ENCODE assay signal across 26 cellular contexts in genomic region chr19:33477781-33478180, GRCh38. TPM values are rescaled to one million over a fixed set of nuclear protein-coding genes. Genes with fewer than 3 reads are reported as not detected.
DNase-seq lines count a peak whose midpoint lies in the region; ATAC-seq, FAIRE-seq and TF ChIP-seq lines count a peak whose summit lies in the region.
"Had no signal": no experiment of that assay in that cellular context is flagged by ENCODE, and none has a peak within 500 bp of the region (broad histone marks: within the 10 kb centered on the region; RNA-seq: fewer than 3 reads in every experiment).

No MANE protein-coding gene starts in this region.

- no peak for TF ChIP-seq CTCF in A549 (IDR thresholded peaks at IDR 0.05)
- TF ChIP-seq CTCF in PC-3 (conservative IDR thresholded peaks at IDR 0.05; ENCODE audit: low read depth, low read length) = no peak

- H3K4me2 ChIP-seq in A549 (no peak overlapping the region), PC-3 (ENCODE audit: low read length) (no peak overlapping the region)
- H3K4me2 ChIP-seq: BLaER1 had no signal

- no peak overlapping the region for H2AFZ ChIP-seq in PC-3 (ENCODE audit: low read length)

- no peak for TF ChIP-seq RAD21 in A549 (conservative IDR thresholded peaks at IDR 0.05 in 1 of 2, IDR thresholded peaks at IDR 0.05 in 1 of 2)

- H3K27ac ChIP-seq in A549 = no peak overlapping the region
- H3K27ac ChIP-seq in PC-3 (ENCODE audit: low read length) = peak overlapping the region; percentile 71; the same call in 1 of the 2 replicates
- H3K27ac ChIP-seq: BLaER1, Peyer's patch, SK-N-MC had no signal

- 0 out of 3 replicates have a peak, but pooled peaks cover 5% of the 10 kb centered on the region for H3K4me1 ChIP-seq in A549
- H3K4me1 ChIP-seq in PC-3 (ENCODE audit: insufficient read depth, low read length) = peaks cover 18% of the 10 kb centered on the region
- H3K4me1 ChIP-seq: Peyer's patch had no signal

- WGBS in A549 (ENCODE audit: missing lambda C conversion rate) = 81% methylated on average over 10 of the region's 10 CpGs

- CTCF ChIA-PET in A549 (lab: Yijun Ruan, JAX) (interaction anchor here (0.6 to 3.1 kb wide), 5 partner anchors 10 to 738 kb away, joined by 3 to 7 read pairs (median 4); no protein-coding TSS in a partner anchor), PC-3 (lab: Charles Lee) (no interaction called here)

- peak; percentile 92 for FAIRE-seq in A549 (lab: Jason Lieb, UNC)
- FAIRE-seq: G401.6, GM12878, H1 had no signal

- no peak for TF ChIP-seq POLR2A in A549 (IDR thresholded peaks at IDR 0.05; ENCODE audit: low read length)

- H3K9me2 ChIP-seq in PC-3 (replicated peaks; ENCODE audit: low read length) = no peaks in the 10 kb centered on the region

- H3K79me2 ChIP-seq in PC-3 (ENCODE audit: low read length) = no peaks in the 10 kb centered on the region

- H4K20me1 ChIP-seq in PC-3 (ENCODE audit: low read length) = no peaks in the 10 kb centered on the region
- H4K20me1 ChIP-seq: BLaER1 had no signal

- no peak overlapping the region for H3K9ac ChIP-seq in PC-3 (ENCODE audit: low read length)
- H3K9ac ChIP-seq: BLaER1 had no signal

- peaks cover 5% of the 10 kb centered on the region; the same call in 1 of the 2 replicates for H3K36me3 ChIP-seq in PC-3 (ENCODE audit: low read depth, low read length)

- no TSS peak for BruUV-seq in PC-3 (replicated peaks; lab: Mats Ljungman, UMichigan)

- no peaks in the 10 kb centered on the region for H3F3A ChIP-seq in PC-3 (ENCODE audit: low read length, unreplicated experiment)

- intact Hi-C loops in PC-3 (cut with micrococcal nuclease) = no loop called here

- no peaks in the 10 kb centered on the region for H3K27me3 ChIP-seq in PC-3 (ENCODE audit: low read length)
- H3K27me3 ChIP-seq: BLaER1, Peyer's patch had no signal

- DNase-seq in A549 (ENCODE audit: low read depth in 1 of 2, low spot score in 1 of 2) (no peak), PC-3 (peak; percentile 14), astrocyte of the hippocampus (ENCODE audit: low read depth, low spot score) (peak; percentile 84), islet precursor cell (peak; percentile 77), nucleus accumbens (lab: John Stamatoyannopoulos, UW) (no peak)
- DNase-seq: 8988T; CD4-positive, CD25-positive, alpha-beta regulatory T cell; DMS153; HCEC 1CT; KG1; MM.1S; NCI-H1417; NCI-H1694 treated with DMSO at 0.1 percent for 48 hours; NCI-H2081; NCI-H2227 treated with DMSO at 0.1 percent for 48 hours; NCI-H526 treated with DMSO at 0.1 percent for 48 hours; SHP77 treated with DMSO at 0.1 percent for 48 hours had no signal

- no peak for TF ChIP-seq EP300 in A549 (IDR thresholded peaks at IDR 0.05)

- ATAC-seq in A549 (no peak), PC-3 (no peak), HG02884 (IDR thresholded peaks at IDR 0.05; ENCODE audit: unreplicated experiment) (no peak), HG02610 (IDR thresholded peaks at IDR 0.05; ENCODE audit: unreplicated experiment) (no peak), GM18870 (IDR thresholded peaks at IDR 0.05; ENCODE audit: unreplicated experiment) (no peak)
- ATAC-seq: GM12878 had no signal

- H3K4me3 ChIP-seq in A549 = no peak overlapping the region
- H3K4me3 ChIP-seq in PC-3 (ENCODE audit: low read length) = no peak overlapping the region
- H3K4me3 ChIP-seq: BLaER1, GM12878, Peyer's patch, SK-N-MC had no signal

- H3K9me3 ChIP-seq in A549 (0 out of 3 replicates have a peak, but pooled peaks cover 5% of the 10 kb centered on the region), PC-3 (ENCODE audit: low read length) (no peaks in the 10 kb centered on the region)
- H3K9me3 ChIP-seq: Peyer's patch had no signal

- POLR2A ChIA-PET in A549 (lab: Yijun Ruan, JAX) = no interaction called here
- POLR2A ChIA-PET in PC-3 (lab: Charles Lee; ENCODE audit: unreplicated experiment) = interaction anchor here (0.6 kb wide), 1 partner anchor 46 kb away, joined by 3 read pairs; no protein-coding TSS in a partner anchor

TF ChIP-seq in A549, 52 proteins besides CTCF, POLR2A, EP300 and RAD21:
- TF ChIP-seq, protein P1, sequence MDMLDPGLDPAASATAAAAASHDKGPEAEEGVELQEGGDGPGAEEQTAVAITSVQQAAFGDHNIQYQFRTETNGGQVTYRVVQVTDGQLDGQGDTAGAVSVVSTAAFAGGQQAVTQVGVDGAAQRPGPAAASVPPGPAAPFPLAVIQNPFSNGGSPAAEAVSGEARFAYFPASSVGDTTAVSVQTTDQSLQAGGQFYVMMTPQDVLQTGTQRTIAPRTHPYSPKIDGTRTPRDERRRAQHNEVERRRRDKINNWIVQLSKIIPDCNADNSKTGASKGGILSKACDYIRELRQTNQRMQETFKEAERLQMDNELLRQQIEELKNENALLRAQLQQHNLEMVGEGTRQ (IDR thresholded peaks at IDR 0.05) = no peak
- no peak for TF ChIP-seq CEBPB (IDR thresholded peaks at IDR 0.05)
- no peak for TF ChIP-seq GATA3 (IDR thresholded peaks at IDR 0.05; ENCODE audit: borderline replicate concordance)
- TF ChIP-seq HOXA7 (CRISPR knock-in tag; IDR thresholded peaks at IDR 0.05) = no peak
- no peak for TF ChIP-seq BHLHE40 (IDR thresholded peaks at IDR 0.05; ENCODE audit: low read depth, low read length)
- TF ChIP-seq TP53 (CRISPR knock-in tag; IDR thresholded peaks at IDR 0.05) = no peak

RNA-seq across cellular contexts. Expression of gene PEPD, which starts 43.8 kb away (rescaled TPM):
- polyA plus RNA-seq in A549 (2011; rRNA removed) (85.5 and 99.5 TPM in 2 replicates), A549 (2017; fragmentation: RNase III; extraction: RNeasy Plus Mini Kit Qiagen cat#74134 plus additional on column Dnase treatment) (85.3 to 100 TPM (median 95.5 TPM) in 3 replicates)
- 169 and 214 TPM in 2 replicates for polyA plus RNA-seq in A549 (2012; cell fraction: cytosol; rRNA removed)
- polyA plus RNA-seq in A549 (2012; cell fraction: nucleus; rRNA removed) = 201 and 265 TPM in 2 replicates
- 85.7 and 95.8 TPM in 2 replicates for polyA minus RNA-seq in A549 (2011; rRNA and poly(A)+ RNA removed)
- total RNA-seq in PC-3 (2014; rRNA removed) = 53.4 and 59.0 TPM in 2 replicates

Comparison
In these comparisons a context has a peak if more than half of its experiments do, and no peak if none do; other contexts are left out.
1. DNase-seq: peak in PC-3 (single experiment), astrocyte of the hippocampus (single experiment) and islet precursor cell (single experiment); none in A549 (0 of 2) and nucleus accumbens (0 of 56).